ENCODE assay signal across 14 cellular contexts in the genomic region with DNA sequence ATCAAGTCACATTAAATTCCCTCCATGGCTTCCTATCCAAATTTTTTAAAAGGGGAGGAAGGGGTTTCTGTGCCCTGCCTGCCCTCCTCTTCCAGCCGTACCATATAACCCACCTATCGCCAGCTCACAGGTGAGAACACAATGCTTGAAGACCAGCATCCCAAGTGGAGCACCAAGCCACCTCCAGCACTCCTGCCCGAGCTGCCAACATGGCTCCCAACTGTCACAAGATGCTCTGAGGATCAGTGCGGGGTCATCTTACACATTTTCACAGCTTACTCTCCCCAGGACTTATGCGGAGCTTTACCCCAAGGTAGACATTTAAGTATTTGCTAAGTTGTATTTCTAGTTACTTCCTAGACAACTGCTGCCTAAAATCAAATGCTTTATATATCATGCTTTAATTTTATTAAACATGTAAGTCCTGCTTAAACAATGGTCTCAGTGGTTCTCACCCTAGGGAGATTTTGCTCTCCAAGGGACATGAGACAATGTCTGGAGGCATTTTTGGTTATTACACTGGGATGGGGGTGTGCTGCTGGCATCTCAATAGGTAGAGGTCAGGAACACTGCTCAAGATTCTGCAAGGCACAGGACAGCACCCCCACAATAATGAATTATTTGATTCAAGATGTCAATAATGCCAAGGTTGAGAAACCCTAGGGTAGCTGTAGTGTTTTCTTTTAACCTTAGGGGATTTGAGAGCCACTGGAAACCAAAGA.
"Had no signal": no experiment of that assay in that cellular context is flagged by ENCODE, and none has a peak within 500 bp of the region (broad histone marks: within the 10 kb centered on the region; RNA-seq: fewer than 3 reads in every experiment).

No MANE protein-coding gene starts in this region.

- ATAC-seq: left lobe of liver, mucosa of descending colon, sciatic nerve had no signal

- H3K4me3 Mint-ChIP-seq: activated naive CD8-positive, alpha-beta T cell treated with anti-CD3 and anti-CD28 coated beads for 36 hours; natural killer cell had no signal

- H3K4me3 ChIP-seq: esophagus squamous epithelium, mucosa of descending colon, spleen had no signal

- DNase-seq: activated CD4-positive, alpha-beta T cell treated with anti-CD3 and anti-CD28 coated beads for 48 hours; activated effector memory CD4-positive, alpha-beta T cell treated with Interleukin-2 at 50 U/mL for 16 hours; activated naive CD8-positive, alpha-beta T cell treated with anti-CD3 and anti-CD28 coated beads for 36 hours; activated T-cell treated with anti-CD3 and anti-CD28 coated beads, Interleukin-2, amount 50 U/mL, for 1 hour; esophagus squamous epithelium; mammary epithelial cell; mucosa of descending colon; natural killer cell; spleen; stimulated activated CD4-positive, alpha-beta T cell treated with anti-CD3 and anti-CD28 coated beads, Interleukin-1b, Interleukin-23, amount 100 ng/mL, for 48 hours; stimulated activated naive CD4-positive, alpha-beta T cell; trophoblast cell had no signal

- H3K36me3 Mint-ChIP-seq: natural killer cell had no signal

- H3K4me1 Mint-ChIP-seq: natural killer cell had no signal

- H3K9me3 Mint-ChIP-seq: activated naive CD8-positive, alpha-beta T cell treated with anti-CD3 and anti-CD28 coated beads for 36 hours; natural killer cell had no signal

- H3K9me3 ChIP-seq: esophagus squamous epithelium, mucosa of descending colon, spleen had no signal

- H3K27me3 Mint-ChIP-seq: activated naive CD8-positive, alpha-beta T cell treated with anti-CD3 and anti-CD28 coated beads for 36 hours had no signal

- H3K27ac ChIP-seq: esophagus squamous epithelium, spleen had no signal
